In genomic region chr1:155208406-155208655, GRCh38 we compare ENCODE assay signal across 8 cellular contexts. TPM values are rescaled to one million over a fixed set of nuclear protein-coding genes. Genes with fewer than 3 reads are reported as not detected.
DNase-seq lines count a peak whose midpoint lies in the region; FAIRE-seq and TF ChIP-seq lines count a peak whose summit lies in the region.

No MANE protein-coding gene starts in this region.

- H3K79me2 ChIP-seq in OCI-LY3 (ENCODE audit: low read length) (peaks cover 6% of the 10 kb centered on the region), endothelial cell of umbilical vein (ENCODE audit: control insufficient read depth, insufficient read depth, low read length) (peaks cover 2% of the 10 kb centered on the region), parathyroid adenoma (no peaks in the 10 kb centered on the region)

- H3K4me1 Mint-ChIP-seq in Calu3 (ENCODE audit: low read depth, unreplicated experiment) = peaks cover 30% of the 10 kb centered on the region

- TF ChIP-seq POLR2A in endothelial cell of umbilical vein (IDR thresholded peaks at IDR 0.05; ENCODE audit: low read depth, low read length) = no peak

- DNase-seq in Calu3 (no peak), endothelial cell of umbilical vein (ENCODE audit: low read depth, low spot score) (no peak), KBM-7 (no peak), NCI-H526 (lab: John Stamatoyannopoulos, UW) (no peak)
- DNase-seq in stimulated activated CD4-positive, alpha-beta T cell treated with anti-CD3 and anti-CD28 coated beads, Interleukin-1b, Interleukin-23, amount 100 ng/mL, for 48 hours = no peak
- DNase-seq in activated CD4-positive, alpha-beta T cell treated with anti-CD3 and anti-CD28 coated beads for 4 hours = no peak

- H4K20me1 ChIP-seq in OCI-LY3 (ENCODE audit: insufficient read depth, low read length) = no peaks in the 10 kb centered on the region
- H4K20me1 ChIP-seq in endothelial cell of umbilical vein (replicated peaks; ENCODE audit: control insufficient read depth, extremely low read depth, insufficient read depth, low read length) = no peaks in the 10 kb centered on the region

- H3K4me1 ChIP-seq in OCI-LY3 (ENCODE audit: low read length) (peaks cover 23% of the 10 kb centered on the region), endothelial cell of umbilical vein (ENCODE audit: control insufficient read depth, extremely low read depth, insufficient read depth, low read length) (peaks cover 21% of the 10 kb centered on the region), parathyroid adenoma (peaks cover 4% of the 10 kb centered on the region)

- CTCF ChIA-PET in Calu3 (lab: Charles Lee) (interaction anchor here (0.6 to 2.0 kb wide), 6 partner anchors 15 to 268 kb away, joined by 4 to 11 read pairs (median 6); partner anchors contain the start of gene KRTCAP2), endothelial cell of umbilical vein (lab: Charles Lee) (interaction anchor here (0.8 to 4.3 kb wide), 10 partner anchors 11 to 440 kb away, joined by 3 to 69 read pairs (median 10); no protein-coding TSS in a partner anchor)

- peak overlapping the region; percentile 88 for H3K4me3 ChIP-seq in OCI-LY3 (ENCODE audit: low read length)
- H3K4me3 ChIP-seq in endothelial cell of umbilical vein (replicated peaks in 1 of 3; ENCODE audit: insufficient read depth in 1 of 3, low read depth in 1 of 3, low read length in 3 of 3) = peak overlapping the region; percentile 30 to 92 (median 59)
- peak overlapping the region; percentile 77 for H3K4me3 ChIP-seq in parathyroid adenoma (ENCODE audit: low read depth, low read length)

- in situ Hi-C loops in KBM-7 (cut with MboI; ENCODE audit: low pct_unique_long_range_greater_than_20kb, low sequenced_read_pairs) = no loop called here

- H3K27me3 Mint-ChIP-seq in Calu3 (ENCODE audit: unreplicated experiment) = no peaks in the 10 kb centered on the region

- H3K27ac ChIP-seq in OCI-LY3 (ENCODE audit: low read length) = peak overlapping the region; percentile 79
- peak overlapping the region; percentile 87 for H3K27ac ChIP-seq in endothelial cell of umbilical vein (ENCODE audit: insufficient read depth, low read depth, low read length)
- peak overlapping the region; percentile 99 for H3K27ac ChIP-seq in parathyroid adenoma

- TF ChIP-seq CTCF in Calu3 (IDR thresholded peaks at IDR 0.05; ENCODE audit: unreplicated experiment) (no peak), OCI-LY3 (IDR thresholded peaks at IDR 0.05; ENCODE audit: low read depth, low read length) (no peak), endothelial cell of umbilical vein (IDR thresholded peaks at IDR 0.05; ENCODE audit: extremely low read depth in 1 of 2, insufficient read depth in 1 of 2, low read depth in 1 of 2, low read length in 2 of 2) (no peak), parathyroid adenoma (IDR thresholded peaks at IDR 0.05) (no peak)

- intact Hi-C loops in Calu3 (cut with micrococcal nuclease; ENCODE audit: unreplicated experiment) (no loop called here), endothelial cell of umbilical vein (cut with micrococcal nuclease) (loop anchor here (1.0 to 5.0 kb wide), 4 partner anchors 16 to 384 kb away; partner anchors contain the start of gene FDPS)

- BruUV-seq in Calu3 (replicated peaks; lab: Mats Ljungman, UMichigan) (no TSS peak), endothelial cell of umbilical vein (replicated peaks; lab: Mats Ljungman, UMichigan) (no TSS peak)

- H3K9ac ChIP-seq in OCI-LY3 (ENCODE audit: low read length) = peak overlapping the region; percentile 91
- peak overlapping the region; percentile 96 for H3K9ac ChIP-seq in endothelial cell of umbilical vein (replicated peaks; ENCODE audit: extremely low read depth, insufficient read depth, low read length)
- H3K9ac ChIP-seq in parathyroid adenoma = no peak overlapping the region

- dilution Hi-C loops in endothelial cell of umbilical vein (cut with MboI; ENCODE audit: extremely low pct_ligation_motif_present, low sequenced_read_pairs) = no loop called here

- no peaks in the 10 kb centered on the region for H3K9me3 Mint-ChIP-seq in Calu3 (ENCODE audit: low read depth, unreplicated experiment)

- no peaks in the 10 kb centered on the region for H3K9me3 ChIP-seq in OCI-LY3 (ENCODE audit: insufficient read depth, low read length)
- no peaks in the 10 kb centered on the region for H3K9me3 ChIP-seq in endothelial cell of umbilical vein (replicated peaks; ENCODE audit: control insufficient read depth, insufficient read depth, low read length)
- H3K9me3 ChIP-seq in parathyroid adenoma (ENCODE audit: control insufficient read depth, low read length) = no peaks in the 10 kb centered on the region

- H3K27me3 ChIP-seq in OCI-LY3 (ENCODE audit: low read depth, low read length) = no peaks in the 10 kb centered on the region
- no peaks in the 10 kb centered on the region for H3K27me3 ChIP-seq in endothelial cell of umbilical vein (ENCODE audit: control insufficient read depth in 2 of 2, insufficient read depth in 2 of 2, low read length in 2 of 2)
- no peaks in the 10 kb centered on the region for H3K27me3 ChIP-seq in parathyroid adenoma (ENCODE audit: control insufficient read depth, insufficient read depth, low read length)

- H2AFZ ChIP-seq in OCI-LY3 (ENCODE audit: low read depth, low read length) (no peak overlapping the region), endothelial cell of umbilical vein (ENCODE audit: low read depth, low read length) (peak overlapping the region; percentile 52), parathyroid adenoma (peak overlapping the region; percentile 58)

- H3K36me3 ChIP-seq in OCI-LY3 (replicated peaks; ENCODE audit: low read depth, low read length) (no peaks in the 10 kb centered on the region), endothelial cell of umbilical vein (ENCODE audit: control insufficient read depth in 2 of 2, extremely low read depth in 1 of 2, insufficient read depth in 2 of 2, low read length in 2 of 2) (no peaks in the 10 kb centered on the region), parathyroid adenoma (ENCODE audit: control insufficient read depth, insufficient read depth, low read length) (no peaks in the 10 kb centered on the region)

- peak; percentile 85 for FAIRE-seq in endothelial cell of umbilical vein (lab: Jason Lieb, UNC)

- peak overlapping the region; percentile 98 for H3K4me3 Mint-ChIP-seq in Calu3 (ENCODE audit: low read depth, unreplicated experiment)

- no peaks in the 10 kb centered on the region for H3K9me1 ChIP-seq in endothelial cell of umbilical vein (replicated peaks; ENCODE audit: control insufficient read depth, extremely low read depth, insufficient read depth, low read length)

- POLR2A ChIA-PET in endothelial cell of umbilical vein (lab: Charles Lee) = no interaction called here

- peaks cover 25% of the 10 kb centered on the region for H3K36me3 Mint-ChIP-seq in Calu3 (ENCODE audit: insufficient read depth, unreplicated experiment)

- peak overlapping the region; percentile 92 for H3K27ac Mint-ChIP-seq in Calu3 (ENCODE audit: unreplicated experiment)

- H3K4me2 ChIP-seq in OCI-LY3 (ENCODE audit: low read length) (peak overlapping the region; percentile 98), endothelial cell of umbilical vein (ENCODE audit: insufficient read depth, low read length) (peak overlapping the region; percentile 71), parathyroid adenoma (ENCODE audit: low read length) (peak overlapping the region; percentile 69)

RNA-seq across cellular contexts. Expression of gene MTX1, which starts 0.2 kb away (rescaled TPM):
- 58.9 and 60.0 TPM in 2 replicates for total RNA-seq in Calu3 (2022)
- 49.1 and 53.0 TPM in 2 replicates for total RNA-seq in endothelial cell of umbilical vein
- polyA plus RNA-seq in endothelial cell of umbilical vein = 109 and 137 TPM in 2 replicates
- polyA plus RNA-seq in endothelial cell of umbilical vein (2011; cell fraction: cytosol; rRNA removed) = 83.3 and 90.2 TPM in 2 replicates
- 45.5 and 50.8 TPM in 2 replicates for polyA plus RNA-seq in endothelial cell of umbilical vein (2011; cell fraction: nucleus; rRNA removed)
- 56.9 and 61.7 TPM in 2 replicates for polyA plus RNA-seq in endothelial cell of umbilical vein (2012)
- 44.4 and 56.0 TPM in 2 replicates for polyA minus RNA-seq in endothelial cell of umbilical vein
- polyA minus RNA-seq in endothelial cell of umbilical vein (2011; cell fraction: cytosol; rRNA and poly(A)+ RNA removed) = 63.1 TPM
- 14.8 and 20.2 TPM in 2 replicates for polyA minus RNA-seq in endothelial cell of umbilical vein (2011; cell fraction: nucleus; rRNA and poly(A)+ RNA removed)

RNA-seq across cellular contexts. Expression of gene THBS3, which starts 0.6 kb away (rescaled TPM):
- 36.8 and 41.9 TPM in 2 replicates for total RNA-seq in Calu3 (2022)
- total RNA-seq in endothelial cell of umbilical vein = 22.4 and 23.6 TPM in 2 replicates
- polyA plus RNA-seq in endothelial cell of umbilical vein = 25.7 and 29.4 TPM in 2 replicates
- polyA plus RNA-seq in endothelial cell of umbilical vein (2011; cell fraction: cytosol; rRNA removed) = 11.5 and 13.1 TPM in 2 replicates
- polyA plus RNA-seq in endothelial cell of umbilical vein (2011; cell fraction: nucleus; rRNA removed) = 134 and 168 TPM in 2 replicates
- 18.6 and 32.2 TPM in 2 replicates for polyA plus RNA-seq in endothelial cell of umbilical vein (2012)
- polyA minus RNA-seq in endothelial cell of umbilical vein = 30.1 and 36.1 TPM in 2 replicates
- polyA minus RNA-seq in endothelial cell of umbilical vein (2011; cell fraction: cytosol; rRNA and poly(A)+ RNA removed) = 2.7 TPM
- polyA minus RNA-seq in endothelial cell of umbilical vein (2011; cell fraction: nucleus; rRNA and poly(A)+ RNA removed) = 23.8 and 26.1 TPM in 2 replicates

RNA-seq across cellular contexts. Expression of gene TRIM46, which starts 34.7 kb away (rescaled TPM):
- total RNA-seq in Calu3 (2022) = 1.1 and 1.8 TPM in 2 replicates
- total RNA-seq in endothelial cell of umbilical vein = 9.6 and 10.0 TPM in 2 replicates
- 9.5 and 12.7 TPM in 2 replicates for polyA plus RNA-seq in endothelial cell of umbilical vein
- 4.9 and 5.8 TPM in 2 replicates for polyA plus RNA-seq in endothelial cell of umbilical vein (2011; cell fraction: cytosol; rRNA removed)
- 20.9 and 24.0 TPM in 2 replicates for polyA plus RNA-seq in endothelial cell of umbilical vein (2011; cell fraction: nucleus; rRNA removed)
- 5.6 and 7.1 TPM in 2 replicates for polyA plus RNA-seq in endothelial cell of umbilical vein (2012)
- 7.2 and 10.3 TPM in 2 replicates for polyA minus RNA-seq in endothelial cell of umbilical vein
- not detected for polyA minus RNA-seq in endothelial cell of umbilical vein (2011; cell fraction: cytosol; rRNA and poly(A)+ RNA removed)
- 10.0 and 11.3 TPM in 2 replicates for polyA minus RNA-seq in endothelial cell of umbilical vein (2011; cell fraction: nucleus; rRNA and poly(A)+ RNA removed)

RNA-seq across cellular contexts. Expression of gene KRTCAP2, which starts 35.2 kb away (rescaled TPM):
- total RNA-seq in Calu3 (2022) (236 TPM in 2 replicates), endothelial cell of umbilical vein (170 and 207 TPM in 2 replicates)
- polyA plus RNA-seq in endothelial cell of umbilical vein = 362 and 409 TPM in 2 replicates
- polyA plus RNA-seq in endothelial cell of umbilical vein (2011; cell fraction: cytosol; rRNA removed) = 298 and 301 TPM in 2 replicates
- polyA plus RNA-seq in endothelial cell of umbilical vein (2011; cell fraction: nucleus; rRNA removed) = 92.2 and 112 TPM in 2 replicates
- polyA plus RNA-seq in endothelial cell of umbilical vein (2012) = 200 and 222 TPM in 2 replicates
- 246 and 346 TPM in 2 replicates for polyA minus RNA-seq in endothelial cell of umbilical vein
- polyA minus RNA-seq in endothelial cell of umbilical vein (2011; cell fraction: cytosol; rRNA and poly(A)+ RNA removed) = 286 TPM
- 38.0 and 44.5 TPM in 2 replicates for polyA minus RNA-seq in endothelial cell of umbilical vein (2011; cell fraction: nucleus; rRNA and poly(A)+ RNA removed)

RNA-seq across cellular contexts. Expression of gene ENTREP3, which starts 47.0 kb away (rescaled TPM):
- total RNA-seq in Calu3 (2022) (25.2 and 25.9 TPM in 2 replicates), endothelial cell of umbilical vein (61.8 and 62.7 TPM in 2 replicates)
- polyA plus RNA-seq in endothelial cell of umbilical vein = 26.6 and 27.4 TPM in 2 replicates
- polyA plus RNA-seq in endothelial cell of umbilical vein (2011; cell fraction: cytosol; rRNA removed) = 20.3 and 26.1 TPM in 2 replicates
- polyA plus RNA-seq in endothelial cell of umbilical vein (2011; cell fraction: nucleus; rRNA removed) = 23.2 and 24.1 TPM in 2 replicates
- polyA plus RNA-seq in endothelial cell of umbilical vein (2012) = 36.0 and 43.1 TPM in 2 replicates
- polyA minus RNA-seq in endothelial cell of umbilical vein = 12.0 and 12.6 TPM in 2 replicates
- 15.0 TPM for polyA minus RNA-seq in endothelial cell of umbilical vein (2011; cell fraction: cytosol; rRNA and poly(A)+ RNA removed)
- 7.2 and 7.4 TPM in 2 replicates for polyA minus RNA-seq in endothelial cell of umbilical vein (2011; cell fraction: nucleus; rRNA and poly(A)+ RNA removed)
